Comparison of ENCODE assay signal across 22 cellular contexts in the genomic region with DNA sequence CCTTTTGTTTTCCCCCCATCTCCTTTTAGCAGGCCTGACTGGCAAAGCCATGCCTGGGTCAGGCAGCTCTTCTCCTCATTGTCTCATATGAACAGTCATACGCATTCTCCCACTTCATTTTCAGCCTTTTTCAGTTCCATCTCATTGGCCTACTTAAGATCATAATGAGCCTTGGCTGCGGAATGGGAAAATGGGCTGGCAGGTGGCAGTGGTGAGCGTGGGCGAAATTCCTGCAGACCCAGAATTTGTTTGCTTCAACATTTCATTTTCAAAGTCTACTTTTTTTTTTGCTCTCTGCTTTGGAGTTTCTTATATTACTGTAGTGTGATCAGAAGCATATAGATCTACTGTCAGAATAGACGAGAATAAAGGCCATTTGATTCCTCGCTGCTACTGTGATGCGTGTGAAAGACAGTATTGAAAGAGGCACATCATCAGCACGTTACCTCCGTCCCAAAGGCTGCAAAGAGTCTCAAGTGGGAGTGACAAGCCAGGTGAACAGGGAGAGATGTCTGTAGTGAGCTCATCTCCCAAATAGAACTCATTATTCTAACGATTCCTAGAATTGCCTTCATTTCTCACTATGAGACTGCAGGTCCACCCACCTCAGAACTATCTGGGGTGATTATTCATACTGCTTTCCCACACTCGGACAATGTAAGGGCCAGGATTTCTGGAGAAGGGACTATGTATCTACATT.
"Had no signal": no experiment of that assay in that cellular context is flagged by ENCODE, and none has a peak within 500 bp of the region (broad histone marks: within the 10 kb centered on the region; RNA-seq: fewer than 3 reads in every experiment).

No MANE protein-coding gene starts in this region.

- H3K36me3 ChIP-seq: esophagus squamous epithelium, left ventricle myocardium inferior, prostate gland, transverse colon, uterus had no signal

- H3K27me3 ChIP-seq: transverse colon, uterus had no signal

- DNase-seq: activated CD4-positive, alpha-beta T cell treated with anti-CD3 and anti-CD28 coated beads for 48 hours; activated CD4-positive, CD25-positive, alpha-beta regulatory T cell; activated CD8-positive, alpha-beta T cell treated with anti-CD3 and anti-CD28 coated beads for 36 hours; activated naive CD4-positive, alpha-beta T cell treated with anti-CD3 and anti-CD28 coated beads for 36 hours; activated T-cell treated with anti-CD3 and anti-CD28 coated beads, Interleukin-2, amount 50 U/mL, for 1 hour; aorta; effector memory CD4-positive, alpha-beta T cell; esophagus squamous epithelium; immature natural killer cell; kidney glomerular epithelial cell; left ventricle myocardium inferior; mammary epithelial cell; midbrain; right cardiac atrium; stimulated activated naive CD8-positive, alpha-beta T cell treated with anti-CD3 and anti-CD28 coated beads, Interleukin-15, Interleukin-2, amounts not matched to agents 100 U/mL and 50 U/mL, for 24 hours; substantia nigra; T1000; transverse colon; uterus had no signal

- FAIRE-seq: bronchial epithelial cell had no signal

- H3K4me1 ChIP-seq: esophagus squamous epithelium, left ventricle myocardium inferior, prostate gland, transverse colon, uterus had no signal

- ATAC-seq: activated CD8-positive, alpha-beta T cell treated with anti-CD3 and anti-CD28 coated beads for 36 hours; right cardiac atrium; stimulated activated naive CD8-positive, alpha-beta T cell treated with anti-CD3 and anti-CD28 coated beads, Interleukin-15, Interleukin-2, amounts not matched to agents 100 U/mL and 50 U/mL, for 24 hours had no signal

- H3K4me3 ChIP-seq: esophagus squamous epithelium, left ventricle myocardium inferior, prostate gland, skin epidermis, transverse colon, uterus had no signal

- H3K27ac ChIP-seq: esophagus squamous epithelium, left ventricle myocardium inferior, prostate gland, skin epidermis, transverse colon, uterus had no signal

- H3K9me3 ChIP-seq: esophagus squamous epithelium, left ventricle myocardium inferior, prostate gland, transverse colon, uterus had no signal
